Comparison of ENCODE assay signal across 8 cellular contexts in the genomic region with DNA sequence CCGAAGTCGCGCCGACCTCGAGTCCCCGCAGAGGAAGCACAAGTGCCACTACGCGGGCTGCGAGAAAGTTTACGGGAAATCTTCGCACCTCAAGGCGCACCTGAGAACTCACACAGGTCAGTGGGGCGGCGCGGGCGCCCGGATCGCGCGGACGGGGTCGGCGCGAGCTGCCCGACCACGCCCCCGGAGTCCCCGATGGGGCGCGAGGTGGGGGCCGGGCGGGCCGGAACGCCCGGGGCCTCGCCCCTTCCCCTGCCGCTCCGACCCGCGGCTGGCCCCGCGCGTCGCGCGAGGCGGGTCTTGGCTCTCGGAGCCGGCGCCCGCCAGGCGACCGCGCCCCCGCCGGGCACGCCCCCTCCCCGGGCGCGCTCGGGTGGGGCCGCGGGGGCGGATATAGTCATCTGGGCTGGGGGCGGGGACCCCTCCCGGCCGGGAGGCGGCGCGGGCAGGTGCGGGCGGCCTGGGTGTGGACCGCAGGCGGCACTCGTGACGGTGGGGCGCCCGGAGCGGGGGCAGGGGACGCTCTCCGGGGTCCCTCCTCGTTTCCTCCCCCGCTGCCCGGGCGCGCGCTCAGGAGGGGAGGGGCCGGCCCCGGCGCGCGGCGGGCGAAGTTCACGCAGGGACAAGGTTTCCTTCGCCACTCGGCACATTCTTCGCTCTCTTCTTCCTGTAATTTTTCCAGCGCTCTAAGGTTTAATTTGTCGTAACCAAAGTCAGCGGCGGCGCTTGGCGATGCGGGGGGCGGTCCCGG. TPM values are rescaled to one million over a fixed set of nuclear protein-coding genes. Genes with fewer than 3 reads are reported as not detected.
DNase-seq lines count a peak whose midpoint lies in the region; ATAC-seq and TF ChIP-seq lines count a peak whose summit lies in the region.

No MANE protein-coding gene starts in this region.

- no peak for ATAC-seq in GM21515 (IDR thresholded peaks at IDR 0.05; ENCODE audit: unreplicated experiment)

- peak overlapping the region; percentile 63 to 98 (median 87) for H3K4me3 ChIP-seq in dorsolateral prefrontal cortex

- no peaks in the 10 kb centered on the region for H3K27me3 ChIP-seq in dorsolateral prefrontal cortex

- no peaks in the 10 kb centered on the region for H3K27me3 Mint-ChIP-seq in activated CD4-positive, alpha-beta T cell treated with anti-CD3 and anti-CD28 coated beads, Interleukin-2, amount 10 ng/mL, durations not matched to agents 24 days and 14 days

- intact Hi-C loops in activated CD4-positive, alpha-beta T cell treated with anti-CD3 and anti-CD28 coated beads, Interleukin-2, amount 10 ng/mL, durations not matched to agents 24 days and 14 days (cut with micrococcal nuclease), result loop anchor here (1.0 to 5.0 kb wide), 6 partner anchors 19 to 544 kb away; a partner anchor contains a TSS
- intact Hi-C loops in dorsolateral prefrontal cortex (cut with DNase I), result loop anchor here (2.0 to 5.0 kb wide), 4 partner anchors 39 to 159 kb away; no protein-coding TSS in a partner anchor

- DNase-seq in NCI-H2081 (lab: John Stamatoyannopoulos, UW), result peak; percentile 71 to 80
- DNase-seq in NCI-H2081 treated with DMSO at 0.1 percent for 48 hours (lab: John Stamatoyannopoulos, UW), result no peak
- peak; percentile 65 for DNase-seq in NCI-H1105 (lab: John Stamatoyannopoulos, UW)
- DNase-seq in activated CD4-positive, alpha-beta T cell treated with anti-CD3 and anti-CD28 coated beads, Interleukin-2, amount 10 ng/mL, durations not matched to agents 24 days and 14 days, result peak; percentile 94
- DNase-seq in dorsolateral prefrontal cortex, result peak in 4 of 10 donors; percentile 34 to 64 (median 56)
- peak; percentile 46 to 71 for DNase-seq in lung microvascular endothelial cell (ENCODE audit: low read depth in 2 of 2)
- peak; percentile 49 for DNase-seq in stimulated activated CD8-positive, alpha-beta memory T cell treated with anti-CD3 and anti-CD28 coated beads, Interleukin-15, amount 100 ng/mL, for 1 hour (ENCODE audit: low read depth)

- TF ChIP-seq CTCF in dorsolateral prefrontal cortex (IDR thresholded peaks at IDR 0.05 in 54 of 56, conservative IDR thresholded peaks at IDR 0.05 in 2 of 56; ENCODE audit: low read depth in 1 of 56, partially characterized antibody in 56 of 56), result peak in 5 of 56 donors; percentile 12 to 40 (median 23)

- H3K27ac ChIP-seq in dorsolateral prefrontal cortex, result peak overlapping the region; percentile 16 to 100 (median 99)

- no peaks in the 10 kb centered on the region for H3K9me3 Mint-ChIP-seq in activated CD4-positive, alpha-beta T cell treated with anti-CD3 and anti-CD28 coated beads, Interleukin-2, amount 10 ng/mL, durations not matched to agents 24 days and 14 days

- peaks cover 62% of the 10 kb centered on the region for H3K4me1 Mint-ChIP-seq in activated CD4-positive, alpha-beta T cell treated with anti-CD3 and anti-CD28 coated beads, Interleukin-2, amount 10 ng/mL, durations not matched to agents 24 days and 14 days

- peak overlapping the region; percentile 91 for H3K27ac Mint-ChIP-seq in activated CD4-positive, alpha-beta T cell treated with anti-CD3 and anti-CD28 coated beads, Interleukin-2, amount 10 ng/mL, durations not matched to agents 24 days and 14 days

- H3K4me3 Mint-ChIP-seq in activated CD4-positive, alpha-beta T cell treated with anti-CD3 and anti-CD28 coated beads, Interleukin-2, amount 10 ng/mL, durations not matched to agents 24 days and 14 days, result peak overlapping the region; percentile 98

- peaks cover 28% of the 10 kb centered on the region for H3K36me3 Mint-ChIP-seq in activated CD4-positive, alpha-beta T cell treated with anti-CD3 and anti-CD28 coated beads, Interleukin-2, amount 10 ng/mL, durations not matched to agents 24 days and 14 days (ENCODE audit: low read depth)

RNA-seq across cellular contexts. Expression of a gene that starts 1.2 kb away (rescaled TPM):
- 122 and 135 TPM in 2 replicates for total RNA-seq in activated CD4-positive, alpha-beta T cell treated with anti-CD3 and anti-CD28 coated beads, Interleukin-2, amount 10 ng/mL, durations not matched to agents 24 days and 14 days
- total RNA-seq in dorsolateral prefrontal cortex, result 100 to 1,000 TPM in 101 of 120 experiments, 10 to 100 TPM in 19; 73.4 to 179 (median 116) TPM
- total RNA-seq in lung microvascular endothelial cell, result 17.4 and 31.7 TPM in 2 replicates
